Comparison of ENCODE assay signal across 24 cellular contexts in genomic region chr9:81344366-81344765, GRCh38.
A peak's percentile ranks its signal among the peaks of the same experiment; 100 is the strongest.
DNase-seq lines count a peak whose midpoint lies in the region; ATAC-seq and TF ChIP-seq lines count a peak whose summit lies in the region.
"Had no signal": no experiment of that assay in that cellular context is flagged by ENCODE, and none has a peak within 500 bp of the region (broad histone marks: within the 10 kb centered on the region; RNA-seq: fewer than 3 reads in every experiment).

No MANE protein-coding gene starts in this region.

- CTCF ChIA-PET in activated naive CD4-positive, alpha-beta T cell treated with anti-CD3 and anti-CD28 coated beads for 36 hours (lab: Charles Lee) = no interaction called here

- H3K27me3 Mint-ChIP-seq in endodermal cell (ENCODE audit: insufficient read depth) = no peaks in the 10 kb centered on the region
- H3K27me3 Mint-ChIP-seq in stimulated activated memory B cell treated with anti-CD40 and anti-IgM and Interleukin-4, amounts not matched to agents 10 μg/mL and 1 μg/mL and 100 μg/mL, for 72 hours = peaks cover 10% of the 10 kb centered on the region
- H3K27me3 Mint-ChIP-seq in activated naive CD4-positive, alpha-beta T cell treated with anti-CD3 and anti-CD28 coated beads for 36 hours (ENCODE audit: low read depth) = no peaks in the 10 kb centered on the region
- H3K27me3 Mint-ChIP-seq: CD4-positive, alpha-beta T cell had no signal

- peaks cover 5% of the 10 kb centered on the region for H3K4me1 ChIP-seq in endodermal cell (ENCODE audit: control insufficient read depth, insufficient read depth, low read length)
- H3K4me1 ChIP-seq: BLaER1, HAP-1, SJSA1 had no signal

- H3K27ac Mint-ChIP-seq in endodermal cell = no peak overlapping the region
- no peak overlapping the region for H3K27ac Mint-ChIP-seq in stimulated activated memory B cell treated with anti-CD40 and anti-IgM and Interleukin-4, amounts not matched to agents 10 μg/mL and 1 μg/mL and 100 μg/mL, for 72 hours
- H3K27ac Mint-ChIP-seq in activated naive CD4-positive, alpha-beta T cell treated with anti-CD3 and anti-CD28 coated beads for 36 hours = no peak overlapping the region
- H3K27ac Mint-ChIP-seq: CD4-positive, alpha-beta T cell had no signal

- H3K4me1 Mint-ChIP-seq in endodermal cell = peaks cover 6% of the 10 kb centered on the region
- H3K4me1 Mint-ChIP-seq in stimulated activated memory B cell treated with anti-CD40 and anti-IgM and Interleukin-4, amounts not matched to agents 10 μg/mL and 1 μg/mL and 100 μg/mL, for 72 hours = no peaks in the 10 kb centered on the region
- H3K4me1 Mint-ChIP-seq in activated naive CD4-positive, alpha-beta T cell treated with anti-CD3 and anti-CD28 coated beads for 36 hours (ENCODE audit: low read depth) = no peaks in the 10 kb centered on the region

- no peak for TF ChIP-seq CTCF in endodermal cell (conservative IDR thresholded peaks at IDR 0.05)

- H3K36me3 Mint-ChIP-seq in endodermal cell (ENCODE audit: low read depth) = no peaks in the 10 kb centered on the region
- H3K36me3 Mint-ChIP-seq in stimulated activated memory B cell treated with anti-CD40 and anti-IgM and Interleukin-4, amounts not matched to agents 10 μg/mL and 1 μg/mL and 100 μg/mL, for 72 hours = no peaks in the 10 kb centered on the region
- H3K36me3 Mint-ChIP-seq in activated naive CD4-positive, alpha-beta T cell treated with anti-CD3 and anti-CD28 coated beads for 36 hours (ENCODE audit: low read depth) = no peaks in the 10 kb centered on the region

- H3K36me3 ChIP-seq in endodermal cell (ENCODE audit: control insufficient read depth, insufficient read depth, low read length) = no peaks in the 10 kb centered on the region
- H3K36me3 ChIP-seq: BLaER1, HAP-1, SJSA1 had no signal

- H3K27ac ChIP-seq in endodermal cell (ENCODE audit: low read depth, low read length) = peak overlapping the region; percentile 72
- H3K27ac ChIP-seq: 22Rv1, BLaER1, SJSA1 had no signal

- no peaks in the 10 kb centered on the region for H3K27me3 ChIP-seq in endodermal cell (ENCODE audit: control insufficient read depth, insufficient read depth, low read length, poor library complexity, severe bottlenecking)
- H3K27me3 ChIP-seq: BLaER1, SJSA1 had no signal

- no peak overlapping the region for H3K4me3 Mint-ChIP-seq in endodermal cell
- no peak overlapping the region for H3K4me3 Mint-ChIP-seq in stimulated activated memory B cell treated with anti-CD40 and anti-IgM and Interleukin-4, amounts not matched to agents 10 μg/mL and 1 μg/mL and 100 μg/mL, for 72 hours
- H3K4me3 Mint-ChIP-seq in activated naive CD4-positive, alpha-beta T cell treated with anti-CD3 and anti-CD28 coated beads for 36 hours = no peak overlapping the region
- H3K4me3 Mint-ChIP-seq: CD4-positive, alpha-beta T cell had no signal

- peak; percentile 34 for ATAC-seq in stimulated activated memory B cell treated with anti-CD40 and anti-IgM and Interleukin-4, amounts not matched to agents 10 μg/mL and 1 μg/mL and 100 μg/mL, for 72 hours
- ATAC-seq in Right ventricle myocardium superior (ENCODE audit: poor library complexity) (no peak), HG02759 (IDR thresholded peaks at IDR 0.05; ENCODE audit: unreplicated experiment) (no peak)

- H3K9ac ChIP-seq in endodermal cell (ENCODE audit: extremely low read depth, low read length, poor library complexity, severe bottlenecking) = no peak overlapping the region
- H3K9ac ChIP-seq: BLaER1 had no signal

- DNase-seq in NCI-H1417 (lab: John Stamatoyannopoulos, UW) = peak in 2 of 3 experiments; percentile 4 to 68
- DNase-seq in NCI-H1417 treated with DMSO at 0.1 percent for 48 hours (lab: John Stamatoyannopoulos, UW) = no peak
- DNase-seq in NCI-H82 treated with DMSO at 0.1 percent for 48 hours (lab: John Stamatoyannopoulos, UW; ENCODE audit: unreplicated experiment) = peak; percentile 24
- no peak for DNase-seq in endodermal cell
- DNase-seq in Right ventricle myocardium superior = no peak
- DNase-seq in activated naive CD4-positive, alpha-beta T cell treated with anti-CD3 and anti-CD28 coated beads for 36 hours = no peak
- DNase-seq: ACHN; CD4-positive, alpha-beta T cell; COR-L47; DND-41; KBM-7; MM.1S; NCI-H1048; NCI-H146; NCI-H2029 treated with DMSO at 0.1 percent for 48 hours; NCI-H2171 treated with DMSO at 0.1 percent for 48 hours; NCI-H526 treated with DMSO at 0.1 percent for 48 hours; OCI-M1 had no signal

- no peaks in the 10 kb centered on the region for H3K9me3 ChIP-seq in endodermal cell (ENCODE audit: control insufficient read depth, low read length)
- H3K9me3 ChIP-seq: HAP-1, SJSA1 had no signal

- intact Hi-C loops in Right ventricle myocardium superior (cut with DNase I) = no loop called here
- intact Hi-C loops in activated naive CD4-positive, alpha-beta T cell treated with anti-CD3 and anti-CD28 coated beads for 36 hours (cut with micrococcal nuclease) = no loop called here

- H3K4me3 ChIP-seq in endodermal cell (ENCODE audit: low read length) = no peak overlapping the region
- H3K4me3 ChIP-seq: BLaER1, HAP-1, SJSA1 had no signal

- 90 to 91% methylated on average over 3 of the region's 3 CpGs for WGBS in endodermal cell (ENCODE audit: insufficient coverage in 1 of 2, insufficient read length in 1 of 2), 2 experiments

- H3K9me3 Mint-ChIP-seq in endodermal cell = no peaks in the 10 kb centered on the region
- no peaks in the 10 kb centered on the region for H3K9me3 Mint-ChIP-seq in stimulated activated memory B cell treated with anti-CD40 and anti-IgM and Interleukin-4, amounts not matched to agents 10 μg/mL and 1 μg/mL and 100 μg/mL, for 72 hours
- peaks cover 6% of the 10 kb centered on the region for H3K9me3 Mint-ChIP-seq in activated naive CD4-positive, alpha-beta T cell treated with anti-CD3 and anti-CD28 coated beads for 36 hours

Comparison
In these comparisons a context has a peak if more than half of its experiments do, and no peak if none do; other contexts are left out.
1. DNase-seq: peak in NCI-H1417 (2 of 3) and NCI-H82 treated with DMSO at 0.1 percent for 48 hours (single experiment); none in NCI-H1417 treated with DMSO at 0.1 percent for 48 hours (single experiment), endodermal cell (single experiment), Right ventricle myocardium superior (single experiment) and activated naive CD4-positive, alpha-beta T cell treated with anti-CD3 and anti-CD28 coated beads for 36 hours (single experiment).